20 cellular contexts compared by ENCODE assay signal in the genomic region with DNA sequence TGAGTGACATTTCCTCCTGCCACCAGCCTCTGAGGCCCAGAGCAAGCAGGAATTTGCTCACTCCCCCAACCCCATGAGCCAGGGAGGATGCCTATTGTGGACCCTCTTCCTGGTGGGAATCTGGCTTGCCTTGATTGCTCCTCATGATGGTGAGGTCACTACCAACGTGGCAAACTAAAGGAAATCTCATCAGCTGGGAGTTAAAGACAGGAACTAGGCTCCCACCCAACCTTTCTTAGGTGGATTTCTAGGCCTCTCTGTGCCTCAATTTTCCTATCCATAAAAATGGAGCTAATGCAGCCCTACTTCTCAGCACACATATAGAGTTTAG. TPM values are rescaled to one million over a fixed set of nuclear protein-coding genes. Genes with fewer than 3 reads are reported as not detected.
A peak's percentile ranks its signal among the peaks of the same experiment; 100 is the strongest.
DNase-seq lines count a peak whose midpoint lies in the region; ATAC-seq, FAIRE-seq and TF ChIP-seq lines count a peak whose summit lies in the region.
"Had no signal": no experiment of that assay in that cellular context is flagged by ENCODE, and none has a peak within 500 bp of the region (broad histone marks: within the 10 kb centered on the region; RNA-seq: fewer than 3 reads in every experiment).

No MANE protein-coding gene starts in this region.

- intact Hi-C loops in transverse colon (cut with DNase I; ENCODE audit: low total_unique reads) (no loop called here), posterior cingulate gyrus (cut with DNase I) (no loop called here)

- no peak for TF ChIP-seq POLR2A in transverse colon (IDR thresholded peaks at IDR 0.05)

- H3K9me3 Mint-ChIP-seq in activated T-cell treated with anti-CD3 and anti-CD28 coated beads, Interleukin-2, amount 50 U/mL, for 72 hours = no peaks in the 10 kb centered on the region
- H3K9me3 Mint-ChIP-seq: central memory CD8-positive, alpha-beta T cell; neural crest cell had no signal

- no peak for FAIRE-seq in HTR-8/SVneo (lab: Jason Lieb, UNC)

- H3K27me3 ChIP-seq in esophagus (ENCODE audit: control insufficient read depth in 1 of 2, insufficient read depth in 2 of 2, low read length in 2 of 2) (peaks cover 0 to 4% of the 10 kb centered on the region in 2 donors), transverse colon (peaks cover 34% of the 10 kb centered on the region)
- H3K27me3 ChIP-seq: vagina had no signal

- peaks cover 6% of the 10 kb centered on the region for H3K27me3 Mint-ChIP-seq in activated T-cell treated with anti-CD3 and anti-CD28 coated beads, Interleukin-2, amount 50 U/mL, for 72 hours (ENCODE audit: low read depth)

- TF ChIP-seq CTCF in transverse colon (IDR thresholded peaks at IDR 0.05) = no peak

- in situ Hi-C loops in transverse colon (cut with MboI; ENCODE audit: low pct_ligation_motif_present in 1 of 4, low pct_unique_long_range_greater_than_20kb in 1 of 4, low sequenced_read_pairs in 3 of 4) = no loop called here

- H3K4me3 ChIP-seq in esophagus (ENCODE audit: low read depth in 1 of 2, low read length in 2 of 2) (peak overlapping the region; percentile 11 to 53), transverse colon (peak overlapping the region in 2 of 4 donors; percentile 4 to 28)
- H3K4me3 ChIP-seq: GM23248, vagina had no signal

- no peaks in the 10 kb centered on the region for H3K36me3 ChIP-seq in esophagus (ENCODE audit: control insufficient read depth in 2 of 2, insufficient read depth in 2 of 2, low read length in 1 of 2)
- H3K36me3 ChIP-seq in transverse colon = no peaks in the 10 kb centered on the region
- H3K36me3 ChIP-seq: vagina had no signal

- ATAC-seq in activated T-cell treated with anti-CD3 and anti-CD28 coated beads, Interleukin-2, amount 50 U/mL, for 72 hours (replicated peaks in 1 of 2) = no peak

- peak overlapping the region; percentile 11 to 58 for H3K27ac ChIP-seq in esophagus (ENCODE audit: low read depth in 2 of 2, low read length in 1 of 2)
- peak overlapping the region; percentile 91 to 92 (median 92) for H3K27ac ChIP-seq in transverse colon
- H3K27ac ChIP-seq: GM23248, vagina had no signal

- H3K27ac Mint-ChIP-seq in activated T-cell treated with anti-CD3 and anti-CD28 coated beads, Interleukin-2, amount 50 U/mL, for 72 hours = no peak overlapping the region

- WGBS in esophagus, 2 donors = 39 to 53% methylated on average over 1 of the region's 1 CpG
- 17% methylated on average over 1 of the region's 1 CpG; no CpG with 5 or more reads in 1 of the 2 donors for WGBS in transverse colon (ENCODE audit: low coverage in 1 of 2), 2 donors

- DNase-seq in activated T-cell treated with anti-CD3 and anti-CD28 coated beads, Interleukin-2, amount 50 U/mL, for 72 hours = no peak
- no peak for DNase-seq in activated T-cell treated with anti-CD3 and anti-CD28 coated beads, Interleukin-2, amount 50 U/mL, for 1 hour
- DNase-seq in transverse colon (no peak), HTR-8/SVneo (ENCODE audit: insufficient read length, low spot score) (no peak), posterior cingulate gyrus (no peak)
- DNase-seq: activated CD8-positive, alpha-beta memory T cell treated with anti-CD3 and anti-CD28 coated beads for 24 hours; amniotic stem cell; Karpas-422; NCI-H1105 treated with DMSO at 0.1 percent for 48 hours; NCI-H524 treated with DMSO at 0.1 percent for 48 hours; retina; SHP77 treated with DMSO at 0.1 percent for 48 hours; T-helper 1 cell had no signal

- H3K9me3 ChIP-seq in esophagus (ENCODE audit: control insufficient read depth in 2 of 2, insufficient read depth in 1 of 2, low read depth in 1 of 2, low read length in 1 of 2) (peaks cover 0 to 3% of the 10 kb centered on the region in 2 donors), transverse colon (no peaks in the 10 kb centered on the region)
- H3K9me3 ChIP-seq: vagina had no signal

- H3K36me3 Mint-ChIP-seq in activated T-cell treated with anti-CD3 and anti-CD28 coated beads, Interleukin-2, amount 50 U/mL, for 72 hours (ENCODE audit: insufficient read depth in 2 of 2) = no peaks in the 10 kb centered on the region
- H3K36me3 Mint-ChIP-seq: CD14-positive monocyte had no signal

- H3K4me1 ChIP-seq in esophagus (ENCODE audit: control insufficient read depth in 2 of 2, insufficient read depth in 2 of 2, low read length in 1 of 2) (peaks cover 7 to 20% of the 10 kb centered on the region in 2 donors), transverse colon (peaks cover 5 to 36% (median 26%) of the 10 kb centered on the region in 4 donors)
- H3K4me1 ChIP-seq: vagina had no signal

- peak overlapping the region; percentile 12 to 18 for H3K4me3 Mint-ChIP-seq in activated T-cell treated with anti-CD3 and anti-CD28 coated beads, Interleukin-2, amount 50 U/mL, for 72 hours
- H3K4me3 Mint-ChIP-seq: central memory CD8-positive, alpha-beta T cell; neural crest cell had no signal

- TF ChIP-seq EP300 in transverse colon (IDR thresholded peaks at IDR 0.05; ENCODE audit: low read depth) = no peak

- peaks cover 50% of the 10 kb centered on the region for H3K4me1 Mint-ChIP-seq in activated T-cell treated with anti-CD3 and anti-CD28 coated beads, Interleukin-2, amount 50 U/mL, for 72 hours (ENCODE audit: low read depth)

RNA-seq across cellular contexts. Expression of a gene that starts 1.9 kb away (rescaled TPM):
- total RNA-seq in activated T-cell treated with anti-CD3 and anti-CD28 coated beads, Interleukin-2, amount 50 U/mL, for 72 hours = under 1 TPM in 1 of 2 donors, not detected in 1; 0.36 TPM
- polyA plus RNA-seq in esophagus = 10 to 100 TPM; 12.2 to 45.1 TPM
- 100 to 1,000 TPM in 3 of 4 donors, 10 to 100 TPM in 1; 52.1 to 180 (median 144) TPM for total RNA-seq in transverse colon
- total RNA-seq: fibroblast of villous mesenchyme, GM23248, neural crest cell had no signal
- polyA plus RNA-seq: CD14-positive monocyte, GM23248 had no signal

RNA-seq across cellular contexts. Expression of a gene that starts 24.5 kb away (rescaled TPM):
- 10 to 100 TPM in 1 of 2 donors, 1 to 10 TPM in 1; 6.8 to 12.5 TPM for total RNA-seq in activated T-cell treated with anti-CD3 and anti-CD28 coated beads, Interleukin-2, amount 50 U/mL, for 72 hours
- polyA plus RNA-seq in esophagus = under 1 TPM; 0.06 to 0.12 TPM
- total RNA-seq in transverse colon = not detected
- total RNA-seq: fibroblast of villous mesenchyme, GM23248, neural crest cell, vagina had no signal
- polyA plus RNA-seq: GM23248 had no signal

RNA-seq across cellular contexts. Expression of a gene that starts 45.5 kb away (rescaled TPM):
- 10 to 100 TPM; 70.8 to 93.9 TPM for total RNA-seq in activated T-cell treated with anti-CD3 and anti-CD28 coated beads, Interleukin-2, amount 50 U/mL, for 72 hours
- polyA plus RNA-seq in esophagus = under 1 TPM; 0.51 to 0.75 TPM
- 10 to 100 TPM in 1 of 4 donors, 1 to 10 TPM in 2, under 1 TPM in 1; 0.60 to 26.9 (median 3.8) TPM for total RNA-seq in transverse colon

RNA-seq across cellular contexts. Expression of a gene that starts 51.0 kb away (rescaled TPM):
- 100 to 1,000 TPM; 235 to 247 TPM for total RNA-seq in activated T-cell treated with anti-CD3 and anti-CD28 coated beads, Interleukin-2, amount 50 U/mL, for 72 hours
- 1 to 10 TPM; 1.5 to 2.5 TPM for polyA plus RNA-seq in esophagus
- 10 to 100 TPM in 1 of 4 donors, 1 to 10 TPM in 3; 2.3 to 22.1 (median 8.5) TPM for total RNA-seq in transverse colon

Comparison
In these comparisons a context has a peak if more than half of its experiments do, and no peak if none do; other contexts are left out.
1. RNA of a gene that starts 1.9 kb away (total RNA-seq): 52.1 to 180 TPM in transverse colon; 0.36 TPM in activated T-cell treated with anti-CD3 and anti-CD28 coated beads, Interleukin-2, amount 50 U/mL, for 72 hours; every median in the first group is over 10 times any median in the second.
2. RNA of a gene that starts 24.5 kb away (total RNA-seq): 6.8 to 12.5 TPM in activated T-cell treated with anti-CD3 and anti-CD28 coated beads, Interleukin-2, amount 50 U/mL, for 72 hours; not detected in transverse colon; every median in the first group is over 4 times any median in the second.